In genomic region chr1:33338495-33339211, GRCh38 we compare ENCODE assay signal across 9 cellular contexts. TPM values are rescaled to one million over a fixed set of nuclear protein-coding genes. Genes with fewer than 3 reads are reported as not detected.
A peak's percentile ranks its signal among the peaks of the same experiment; 100 is the strongest.
DNase-seq lines count a peak whose midpoint lies in the region; ATAC-seq, FAIRE-seq and TF ChIP-seq lines count a peak whose summit lies in the region.
"Had no signal": no experiment of that assay in that cellular context is flagged by ENCODE, and none has a peak within 500 bp of the region (broad histone marks: within the 10 kb centered on the region; RNA-seq: fewer than 3 reads in every experiment).

No MANE protein-coding gene starts in this region.

- CTCF ChIA-PET in A549 (lab: Yijun Ruan, JAX): interaction anchor here (0.8 to 1.7 kb wide), 5 partner anchors 30 to 117 kb away, joined by 3 to 7 read pairs (median 4); no protein-coding TSS in a partner anchor

- H3K4me3 ChIP-seq in A549 (no peak overlapping the region), ectodermal cell (ENCODE audit: insufficient read depth, low read depth, low read length) (no peak overlapping the region)

- POLR2A ChIA-PET in A549 (lab: Yijun Ruan, JAX): no interaction called here

- H3K27ac ChIP-seq in A549 (peak overlapping the region; percentile 49 to 63; a peak in 4 of 6 replicates), ectodermal cell (ENCODE audit: insufficient read depth, low read depth, low read length, poor library complexity, severe bottlenecking) (peak overlapping the region; percentile 99)
- H3K27ac ChIP-seq: C4-2B had no signal

- H3K4me1 ChIP-seq in A549: peaks cover 70% of the 10 kb centered on the region
- H3K4me1 ChIP-seq in ectodermal cell (ENCODE audit: control insufficient read depth, insufficient read depth, low read length): peaks cover 82% of the 10 kb centered on the region

- H3K9me3 ChIP-seq in A549 (no peaks in the 10 kb centered on the region), ectodermal cell (ENCODE audit: control insufficient read depth, low read length) (no peaks in the 10 kb centered on the region)

- no peaks in the 10 kb centered on the region for H3K27me3 ChIP-seq in ectodermal cell (ENCODE audit: control insufficient read depth, insufficient read depth, low read length, poor library complexity, severe bottlenecking)

- WGBS in A549 (ENCODE audit: missing lambda C conversion rate): 66% methylated on average over 13 of the region's 13 CpGs
- 33 to 36% methylated on average over 13 of the region's 13 CpGs for WGBS in ectodermal cell, 2 experiments

- TF ChIP-seq EP300 in A549 (IDR thresholded peaks at IDR 0.05): no peak

- no peak for TF ChIP-seq POLR2A in A549 (IDR thresholded peaks at IDR 0.05; ENCODE audit: low read length)

- ATAC-seq in A549 (no peak), GM18907 (IDR thresholded peaks at IDR 0.05; ENCODE audit: unreplicated experiment) (no peak), GM18867 (IDR thresholded peaks at IDR 0.05; ENCODE audit: unreplicated experiment) (no peak)

- no peak for FAIRE-seq in A549 (lab: Jason Lieb, UNC)

- TF ChIP-seq CTCF in A549 (IDR thresholded peaks at IDR 0.05): no peak

- no peak for TF ChIP-seq RAD21 in A549 (conservative IDR thresholded peaks at IDR 0.05 in 1 of 2, IDR thresholded peaks at IDR 0.05 in 1 of 2)

- no peak for DNase-seq in A549 (ENCODE audit: low read depth in 1 of 2, low spot score in 1 of 2)
- DNase-seq in NCI-H69 (lab: John Stamatoyannopoulos, UW): peak; percentile 12
- peak; percentile 57 for DNase-seq in midbrain (lab: John Stamatoyannopoulos, UW)
- no peak for DNase-seq in HuH-7 (ENCODE audit: low spot score)
- DNase-seq in GOT3 (lab: John Stamatoyannopoulos, UW): no peak

- peak overlapping the region; percentile 47 for H3K4me2 ChIP-seq in A549

- H3K36me3 ChIP-seq in ectodermal cell (ENCODE audit: control insufficient read depth, insufficient read depth, low read length): peaks cover 9% of the 10 kb centered on the region

TF ChIP-seq in A549, 52 proteins besides CTCF, POLR2A, EP300 and RAD21:
- TF ChIP-seq E2F6 (IDR thresholded peaks at IDR 0.05; ENCODE audit: borderline replicate concordance, low read depth): no peak

RNA-seq across cellular contexts. Expression of gene A3GALT2, which starts 17.8 kb away (rescaled TPM):
- polyA plus RNA-seq in A549 (2011; rRNA removed) (not detected in 2 replicates), A549 (2017; fragmentation: RNase III; extraction: RNeasy Plus Mini Kit Qiagen cat#74134 plus additional on column Dnase treatment) (not detected in 3 replicates)
- not detected in 2 replicates for polyA plus RNA-seq in A549 (2012; cell fraction: cytosol; rRNA removed)
- polyA plus RNA-seq in A549 (2012; cell fraction: nucleus; rRNA removed): 0.24 TPM in 1 of 2 replicates, not detected in the other
- polyA minus RNA-seq in A549 (2011; rRNA and poly(A)+ RNA removed): not detected in 2 replicates
- not detected for polyA plus RNA-seq in ectodermal cell (2013, experiment 1 of 4)
- polyA plus RNA-seq in ectodermal cell (2013, experiment 2 of 4): not detected
- not detected for polyA plus RNA-seq in ectodermal cell (2013, experiment 3 of 4)
- not detected for polyA plus RNA-seq in ectodermal cell (2013, experiment 4 of 4)

Comparison
In these comparisons a context has a peak if more than half of its experiments do, and no peak if none do; other contexts are left out.
1. DNase-seq: peak in NCI-H69 (single experiment) and midbrain (single experiment); none in A549 (0 of 2), HuH-7 (single experiment) and GOT3 (single experiment).